In the genomic region with DNA sequence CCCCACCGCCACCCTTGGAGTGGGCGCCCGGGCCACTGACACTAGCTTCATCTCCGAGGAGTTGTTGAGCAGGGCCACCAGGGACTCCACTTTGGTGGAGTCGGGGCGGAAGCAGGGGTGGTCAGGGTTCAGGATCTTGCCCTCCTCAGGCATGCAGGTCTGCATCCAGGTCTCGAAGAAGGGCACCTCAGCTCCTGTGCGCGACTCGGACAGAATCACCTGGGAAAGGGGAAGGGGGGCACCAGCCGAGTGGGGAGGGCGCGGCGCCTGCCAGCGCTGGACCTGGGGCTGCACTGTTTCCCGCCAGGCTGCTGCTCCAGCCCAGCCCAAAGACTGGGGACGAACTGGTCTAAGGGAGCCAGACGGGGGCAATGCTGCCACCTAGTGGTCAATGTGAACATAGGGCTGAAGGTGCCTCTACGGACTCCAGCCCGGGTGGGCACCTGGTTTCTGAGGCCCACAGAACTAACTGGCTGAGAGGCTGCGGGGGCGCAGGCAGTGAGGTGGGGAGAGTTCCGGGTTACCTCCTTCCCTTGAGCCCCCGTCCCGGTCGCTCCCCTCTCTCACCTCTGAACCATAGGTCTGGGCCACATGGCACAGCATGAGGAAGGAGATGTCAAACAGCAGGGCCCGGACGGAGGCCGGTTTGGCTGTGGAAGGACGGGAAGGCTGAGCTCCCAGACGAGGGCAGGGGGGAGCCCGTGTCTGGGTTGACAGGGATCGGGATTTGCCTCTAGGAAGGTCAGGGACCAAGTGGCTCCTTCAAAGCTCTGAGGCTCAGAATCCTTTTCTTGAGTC, we compare ENCODE assay signal across 7 cellular contexts. TPM values are rescaled to one million over a fixed set of nuclear protein-coding genes. Genes with fewer than 3 reads are reported as not detected.
DNase-seq lines count a peak whose midpoint lies in the region; ATAC-seq and TF ChIP-seq lines count a peak whose summit lies in the region.

No MANE protein-coding gene starts in this region.

- in situ Hi-C loops in GM13976 (cut with MboI; ENCODE audit: low sequenced_read_pairs, unreplicated experiment): no loop called here

- H3K4me3 Mint-ChIP-seq in T-helper 2 cell treated with Interferon-gamma antibody and Interleukin-4, amounts not matched to agents 5 μg/mL and 100 μg/mL, for 36 hours: no peak overlapping the region

- peak; percentile 84 for TF ChIP-seq CTCF in GM13976 (IDR thresholded peaks at IDR 0.05; ENCODE audit: borderline replicate concordance, control extremely low read depth, extremely low read depth, insufficient read depth, missing control alignments)

- ATAC-seq in left ventricle myocardium superior (peak; percentile 92), HG03439 (IDR thresholded peaks at IDR 0.05; ENCODE audit: unreplicated experiment) (no peak)

- peak; percentile 93 for DNase-seq in GM13976 (ENCODE audit: low spot score)
- DNase-seq in NCI-H146 (lab: John Stamatoyannopoulos, UW): peak; percentile 78
- peak; percentile 58 for DNase-seq in T-helper 2 cell treated with Interferon-gamma antibody and Interleukin-4, amounts not matched to agents 5 μg/mL and 100 μg/mL, for 36 hours (ENCODE audit: low spot score)
- DNase-seq in amygdala (lab: John Stamatoyannopoulos, UW): peak in 45 of 56 donors; percentile 4 to 72 (median 38)
- peak; percentile 85 for DNase-seq in left ventricle myocardium superior
- peak; percentile 73 for DNase-seq in retina

- H3K4me1 Mint-ChIP-seq in T-helper 2 cell treated with Interferon-gamma antibody and Interleukin-4, amounts not matched to agents 5 μg/mL and 100 μg/mL, for 36 hours (ENCODE audit: low read depth): peaks cover 19% of the 10 kb centered on the region

- H3K36me3 Mint-ChIP-seq in T-helper 2 cell treated with Interferon-gamma antibody and Interleukin-4, amounts not matched to agents 5 μg/mL and 100 μg/mL, for 36 hours (ENCODE audit: low read depth): peaks cover 41% of the 10 kb centered on the region

- H3K27me3 Mint-ChIP-seq in T-helper 2 cell treated with Interferon-gamma antibody and Interleukin-4, amounts not matched to agents 5 μg/mL and 100 μg/mL, for 36 hours (ENCODE audit: low read depth): no peaks in the 10 kb centered on the region

- no peak overlapping the region for H3K27ac Mint-ChIP-seq in T-helper 2 cell treated with Interferon-gamma antibody and Interleukin-4, amounts not matched to agents 5 μg/mL and 100 μg/mL, for 36 hours

- H3K9me3 Mint-ChIP-seq in T-helper 2 cell treated with Interferon-gamma antibody and Interleukin-4, amounts not matched to agents 5 μg/mL and 100 μg/mL, for 36 hours: no peaks in the 10 kb centered on the region

- intact Hi-C loops in left ventricle myocardium superior (cut with micrococcal nuclease): no loop called here

RNA-seq across cellular contexts. Expression of gene CSF3, which starts 11.8 kb away (rescaled TPM):
- total RNA-seq in left ventricle myocardium superior: not detected

RNA-seq across cellular contexts. Expression of gene MED24, which starts 27.2 kb away (rescaled TPM):
- total RNA-seq in left ventricle myocardium superior: 56.9 TPM

RNA-seq across cellular contexts. Expression of gene THRA, which starts 35.8 kb away (rescaled TPM):
- total RNA-seq in left ventricle myocardium superior: 98.1 TPM

RNA-seq across cellular contexts. Expression of gene PSMD3, which starts 46.4 kb away (rescaled TPM):
- total RNA-seq in left ventricle myocardium superior: 83.4 TPM

Comparison
In these comparisons a context has a peak if more than half of its experiments do, and no peak if none do; other contexts are left out.
1. DNase-seq: peak in every context shown above with its lines; median percentile 93 in GM13976; 85 in left ventricle myocardium superior; 78 in NCI-H146; 73 in retina; 58 in T-helper 2 cell treated with Interferon-gamma antibody and Interleukin-4, amounts not matched to agents 5 μg/mL and 100 μg/mL, for 36 hours; 38 in amygdala.